ENCODE assay signal across 29 cellular contexts in genomic region chr9:77956555-77956954, GRCh38.
DNase-seq lines count a peak whose midpoint lies in the region; ATAC-seq, FAIRE-seq and TF ChIP-seq lines count a peak whose summit lies in the region.
"Had no signal": no experiment of that assay in that cellular context is flagged by ENCODE, and none has a peak within 500 bp of the region (broad histone marks: within the 10 kb centered on the region; RNA-seq: fewer than 3 reads in every experiment).

No MANE protein-coding gene starts in this region.

- no peaks in the 10 kb centered on the region for H4K20me1 ChIP-seq in K562 (replicated peaks; ENCODE audit: control insufficient read depth, insufficient read depth, low read length)

- no peak overlapping the region for H3K4me2 ChIP-seq in K562 (ENCODE audit: insufficient read depth, low read length)

- H3K9ac ChIP-seq in HUES48 (ENCODE audit: low read depth, low read length) (no peak overlapping the region), K562 (ENCODE audit: insufficient read depth in 1 of 2, low read depth in 2 of 2, low read length in 2 of 2) (no peak overlapping the region)

- TF ChIP-seq POLR2A in NB4 (IDR thresholded peaks at IDR 0.05; ENCODE audit: extremely low read depth, insufficient read length) (no peak), K562 (conservative IDR thresholded peaks at IDR 0.05) (no peak)

- H3K4me1 ChIP-seq in HUES48 (ENCODE audit: control insufficient read depth, insufficient read depth, low read length) = peaks cover 60% of the 10 kb centered on the region
- peaks cover 5 to 62% of the 10 kb centered on the region in 2 experiments for H3K4me1 ChIP-seq in K562 (replicated peaks in 1 of 2; ENCODE audit: control insufficient read depth in 2 of 2, insufficient read depth in 2 of 2, low read length in 2 of 2)
- peaks cover 32 to 91% of the 10 kb centered on the region in 2 donors for H3K4me1 ChIP-seq in left lung

- no peaks in the 10 kb centered on the region for H3K9me1 ChIP-seq in K562 (ENCODE audit: control insufficient read depth, insufficient read depth, low read length)

- TF ChIP-seq EP300 in K562 (IDR thresholded peaks at IDR 0.05; ENCODE audit: low read length) = no peak

- ATAC-seq in K562 (no peak; the same call in 2 of the 3 replicates), left lung (peak; percentile 9), GM21390 (IDR thresholded peaks at IDR 0.05; ENCODE audit: unreplicated experiment) (no peak)
- ATAC-seq: activated CD4-positive, alpha-beta T cell treated with anti-CD3 and anti-CD28 coated beads for 36 hours; activated CD8-positive, alpha-beta T cell treated with anti-CD3 and anti-CD28 coated beads for 36 hours; heart right ventricle; pancreas had no signal

- TF ChIP-seq RAD21 in K562 (CRISPR knock-in tag; conservative IDR thresholded peaks at IDR 0.05 in 1 of 2, IDR thresholded peaks at IDR 0.05 in 1 of 2) = no peak

- POLR2A ChIA-PET in K562 (lab: Yijun Ruan, JAX) = no interaction called here

- 59% methylated on average over 2 of the region's 2 CpGs for WGBS in K562 (ENCODE audit: insufficient coverage, low coverage, missing lambda C conversion rate)

- no peak overlapping the region for H2AFZ ChIP-seq in K562 (ENCODE audit: low read depth, low read length)

- peak overlapping the region; percentile 64 for H3K27ac ChIP-seq in HUES48 (ENCODE audit: low read depth, low read length)
- peak overlapping the region; percentile 18; the same call in 1 of the 3 replicates for H3K27ac ChIP-seq in K562 (ENCODE audit: extremely low read depth, low read depth, low read length)
- no peak overlapping the region for H3K27ac ChIP-seq in left lung
- H3K27ac ChIP-seq: heart right ventricle, pancreas, Peyer's patch, skin epidermis, suprapubic skin had no signal

- H3K79me2 ChIP-seq in K562 (ENCODE audit: control insufficient read depth, insufficient read depth, low read length) = peaks cover 100% of the 10 kb centered on the region

- in situ Hi-C loops in K562 (cut with MboI) = no loop called here

- H3K27me3 ChIP-seq in HUES48 (ENCODE audit: control insufficient read depth, insufficient read depth, low read length) = no peaks in the 10 kb centered on the region
- no peaks in the 10 kb centered on the region for H3K27me3 ChIP-seq in K562 (ENCODE audit: control insufficient read depth in 2 of 2, insufficient read depth in 2 of 2, low read length in 2 of 2)
- H3K27me3 ChIP-seq in left lung = no peaks in the 10 kb centered on the region
- H3K27me3 ChIP-seq: heart right ventricle, pancreas, Peyer's patch, suprapubic skin, upper lobe of left lung had no signal

- FAIRE-seq in K562 (lab: Jason Lieb, UNC) = no peak
- FAIRE-seq: endometrium, G401.6, HTR-8/SVneo, pancreas had no signal

- H3K36me3 ChIP-seq in HUES48 (ENCODE audit: control insufficient read depth, insufficient read depth, low read length) (no peaks in the 10 kb centered on the region), K562 (ENCODE audit: control insufficient read depth, insufficient read depth, low read length) (peaks cover 3% of the 10 kb centered on the region; the same call in 1 of the 3 replicates), left lung (no peaks in the 10 kb centered on the region)
- H3K36me3 ChIP-seq: heart right ventricle, pancreas, Peyer's patch, suprapubic skin, upper lobe of left lung had no signal

- no peak for TF ChIP-seq CTCF in NB4 (IDR thresholded peaks at IDR 0.05; ENCODE audit: low read depth, low read length)
- TF ChIP-seq CTCF in K562 (IDR thresholded peaks at IDR 0.05 in 2 of 3, conservative IDR thresholded peaks at IDR 0.05 in 1 of 3; ENCODE audit: insufficient read depth in 2 of 3, low read depth in 1 of 3, low read length in 3 of 3) = no peak
- TF ChIP-seq CTCF in left lung (IDR thresholded peaks at IDR 0.05) = no peak

- peak; percentile 31 for DNase-seq in NB4 (ENCODE audit: low read depth)
- no peak for DNase-seq in K562 (ENCODE audit: extremely low read depth in 1 of 4, low spot score in 3 of 4)
- no peak for DNase-seq in left lung
- DNase-seq in NCI-H128 (lab: John Stamatoyannopoulos, UW; ENCODE audit: unreplicated experiment) = no peak
- DNase-seq in cerebellar nuclear complex (lab: John Stamatoyannopoulos, UW) = no peak
- DNase-seq in RPMI8226 = no peak
- DNase-seq: activated CD4-positive, alpha-beta T cell treated with anti-CD3 and anti-CD28 coated beads for 36 hours; activated CD8-positive, alpha-beta memory T cell treated with anti-CD3 and anti-CD28 coated beads, Interleukin-2, amount 50 U/mL, for 48 hours; activated CD8-positive, alpha-beta T cell treated with anti-CD3 and anti-CD28 coated beads for 36 hours; activated naive CD4-positive, alpha-beta T cell treated with Interleukin-2 at 50 U/mL for 16 hours; central memory CD4-positive, alpha-beta T cell; DMS53; foreskin melanocyte; heart right ventricle; MV-4-11; NCI-H187; pancreas; Peyer's patch; retina; SIG-M5; stimulated activated naive CD4-positive, alpha-beta T cell had no signal

- CTCF ChIA-PET in K562 (lab: Yijun Ruan, JAX; ENCODE audit: low intra/inter-chr PET ratio) = no interaction called here

- no TSS peak for BruUV-seq in K562 (replicated peaks; lab: Mats Ljungman, UMichigan)

- H3K4me3 ChIP-seq in HUES48 (ENCODE audit: low read depth, low read length) (no peak overlapping the region), NB4 (ENCODE audit: low read depth, low read length) (no peak overlapping the region), K562 (no peak overlapping the region), left lung (no peak overlapping the region)
- H3K4me3 ChIP-seq: heart right ventricle, pancreas, Peyer's patch, skin epidermis, suprapubic skin, upper lobe of left lung had no signal

- H3K9me3 ChIP-seq in HUES48 (ENCODE audit: control insufficient read depth, insufficient read depth, low read length) (no peaks in the 10 kb centered on the region), K562 (replicated peaks; ENCODE audit: control insufficient read depth, insufficient read depth, low read depth, low read length) (no peaks in the 10 kb centered on the region), left lung (no peaks in the 10 kb centered on the region)
- H3K9me3 ChIP-seq: heart right ventricle, pancreas, Peyer's patch, suprapubic skin, upper lobe of left lung had no signal

- intact Hi-C loops in K562 (cut with micrococcal nuclease) = no loop called here
- intact Hi-C loops in left lung (cut with DNase I) = no loop called here

TF ChIP-seq in K562, 482 proteins besides CTCF, POLR2A, EP300 and RAD21 (continues in another document):
- TF ChIP-seq CLOCK (CRISPR knock-in tag; IDR thresholded peaks at IDR 0.05; ENCODE audit: borderline replicate concordance) (no peak), SETDB1 (IDR thresholded peaks at IDR 0.05; ENCODE audit: low read length) (no peak), ZBTB9 (CRISPR knock-in tag; IDR thresholded peaks at IDR 0.05) (no peak), ELF2 (CRISPR knock-in tag; IDR thresholded peaks at IDR 0.05) (no peak), SP2 (IDR thresholded peaks at IDR 0.05; ENCODE audit: extremely low read depth, low read depth, low read length, poor library complexity, severe bottlenecking) (no peak), RBM17 (IDR thresholded peaks at IDR 0.05; ENCODE audit: borderline replicate concordance, low read depth, low read length) (no peak), DDX20 (tag; IDR thresholded peaks at IDR 0.05; ENCODE audit: low read depth) (no peak), NFXL1 (CRISPR knock-in tag; IDR thresholded peaks at IDR 0.05) (no peak), PHB (CRISPR knock-in tag; IDR thresholded peaks at IDR 0.05) (no peak)

Comparison
In these comparisons a context has a peak if more than half of its experiments do, and no peak if none do; other contexts are left out.
1. H3K27ac ChIP-seq: peak in HUES48 (single experiment) and K562 (single experiment); none in left lung (0 of 2).